8 cellular contexts compared by ENCODE assay signal in the genomic region with DNA sequence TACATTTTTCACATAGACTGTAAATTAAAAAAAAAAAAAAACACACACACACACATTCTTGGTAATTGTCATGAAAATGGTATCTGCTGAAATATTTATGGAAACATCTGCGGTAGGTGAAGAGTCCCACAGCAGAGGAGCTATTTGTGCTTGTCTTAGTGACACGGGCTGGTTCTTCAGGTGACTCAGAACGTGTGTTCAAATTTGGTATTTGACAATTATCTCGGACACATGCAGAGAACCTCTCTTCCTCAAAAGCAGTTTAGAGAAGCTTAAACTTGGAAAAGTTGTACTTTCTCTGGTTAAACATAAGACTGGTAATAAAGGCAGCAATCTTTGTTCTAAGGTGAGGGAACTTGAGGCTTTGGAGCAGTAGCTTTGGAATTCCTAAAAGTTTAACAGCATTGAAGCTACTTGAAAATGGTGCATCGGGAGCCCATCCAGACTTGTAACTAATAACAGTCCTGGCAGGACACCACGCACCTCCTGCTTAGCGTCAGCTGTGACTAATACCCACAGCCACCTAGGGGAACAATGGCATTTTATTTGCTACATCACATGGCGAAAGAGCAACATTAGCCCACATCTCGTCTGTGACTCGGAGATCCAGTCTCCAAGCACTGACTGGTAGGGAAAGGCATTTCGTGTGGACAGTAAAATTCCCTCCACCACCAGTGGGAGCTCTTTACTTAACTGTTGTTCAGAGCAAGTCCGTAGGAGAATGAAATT.
DNase-seq lines count a peak whose midpoint lies in the region; ATAC-seq and TF ChIP-seq lines count a peak whose summit lies in the region.

No MANE protein-coding gene starts in this region.

- no peaks in the 10 kb centered on the region for H3K36me3 ChIP-seq in tibial artery

- no peaks in the 10 kb centered on the region for H3K27me3 ChIP-seq in tibial artery

- H3K4me1 ChIP-seq in tibial artery = peaks cover 0 to 8% (median 0%) of the 10 kb centered on the region in 4 donors

- intact Hi-C loops in Right ventricle myocardium inferior (cut with DNase I) = loop anchor here (5.0 kb wide), 1 partner anchor 1966 kb away; a partner anchor contains a TSS
- intact Hi-C loops in cardiac septum (cut with DNase I) = loop anchor here (5.0 kb wide), 1 partner anchor 1966 kb away; a partner anchor contains a TSS
- intact Hi-C loops in left colon (cut with DNase I, micrococcal nuclease) = loop anchor here in 1 of 2 donors (10.0 kb wide), 1 partner anchor 1963 kb away; a partner anchor contains a TSS
- intact Hi-C loops in tibial artery (cut with DNase I; ENCODE audit: low total_unique reads) = loop anchor here (10.0 kb wide), 1 partner anchor 1963 kb away; a partner anchor contains a TSS

- no peak for DNase-seq in Right ventricle myocardium inferior (ENCODE audit: missing footprints)
- DNase-seq in cardiac septum (ENCODE audit: low spot score) = no peak
- DNase-seq in NCI-H510A treated with DMSO at 0.1 percent for 48 hours (lab: John Stamatoyannopoulos, UW) = peak; percentile 68
- peak; percentile 49 for DNase-seq in cerebellum (ENCODE audit: low spot score)
- peak; percentile 62 to 69 for DNase-seq in left colon
- peak; percentile 62 to 69 for DNase-seq in tibial artery

- no peaks in the 10 kb centered on the region for H3K9me3 ChIP-seq in tibial artery

- no peak overlapping the region for H3K27ac ChIP-seq in tibial artery

- ATAC-seq in Right ventricle myocardium inferior (peak; percentile 52), left colon (peak; percentile 93), HG03135 (IDR thresholded peaks at IDR 0.05; ENCODE audit: unreplicated experiment) (no peak), HG03354 (IDR thresholded peaks at IDR 0.05; ENCODE audit: poor library complexity, severe bottlenecking, unreplicated experiment) (no peak)

- TF ChIP-seq CTCF in tibial artery (IDR thresholded peaks at IDR 0.05) = peak; percentile 51 to 55

- no peak overlapping the region for H3K4me3 ChIP-seq in tibial artery

Comparison
In these comparisons a context has a peak if more than half of its experiments do, and no peak if none do; other contexts are left out.
1. ATAC-seq: peak in Right ventricle myocardium inferior (single experiment) and left colon (single experiment); none in HG03135 (single experiment) and HG03354 (single experiment).
2. DNase-seq: peak in NCI-H510A treated with DMSO at 0.1 percent for 48 hours (single experiment), cerebellum (single experiment), left colon (2 of 2) and tibial artery (2 of 2); none in Right ventricle myocardium inferior (single experiment) and cardiac septum (single experiment).